Comparison of ENCODE assay signal across 1 cellular context in genomic region chr2:128536925-128537620, GRCh38.
A peak's percentile ranks its signal among the peaks of the same experiment; 100 is the strongest.
TF ChIP-seq lines count a peak whose summit lies in the region.

No MANE protein-coding gene starts in this region.

TF ChIP-seq in H1, 55 proteins besides CTCF, POLR2A, EP300 and RAD21 (continued from another document):
- TF ChIP-seq CHD7 (IDR thresholded peaks at IDR 0.05; ENCODE audit: insufficient replicate concordance, low read length) (no peak), GTF2F1 (IDR thresholded peaks at IDR 0.05; ENCODE audit: borderline replicate concordance, low read depth, low read length) (no peak), SP4 (IDR thresholded peaks at IDR 0.05; ENCODE audit: low read length) (no peak), FOSL1 (IDR thresholded peaks at IDR 0.05; ENCODE audit: insufficient read depth, low read depth, low read length) (no peak), TAF1 (IDR thresholded peaks at IDR 0.05; ENCODE audit: low read depth, low read length) (0 out of 2 replicates have a peak, but pooled peaks have one; percentile 26), BACH1 (IDR thresholded peaks at IDR 0.05; ENCODE audit: low read length) (no peak), PHF8 (conservative IDR thresholded peaks at IDR 0.05; ENCODE audit: low read depth, low read length) (no peak), RFX5 (IDR thresholded peaks at IDR 0.05; ENCODE audit: borderline replicate concordance, low read depth, low read length) (no peak), HDAC6 (IDR thresholded peaks at IDR 0.05; ENCODE audit: low read depth, low read length) (no peak), SAP30 (IDR thresholded peaks at IDR 0.05; ENCODE audit: insufficient read depth, insufficient replicate concordance, low read length) (no peak), KDM4A (IDR thresholded peaks at IDR 0.05; ENCODE audit: low read depth, low read length, severe bottlenecking) (no peak), SIX5 (IDR thresholded peaks at IDR 0.05; ENCODE audit: low read depth, low read length) (no peak), EZH2 (IDR thresholded peaks at IDR 0.05; ENCODE audit: low read depth, low read length, severe bottlenecking) (no peak), POU5F1 (IDR thresholded peaks at IDR 0.05; ENCODE audit: low read depth, low read length) (no peak), YY1 (IDR thresholded peaks at IDR 0.05; ENCODE audit: low read depth, low read length) (no peak), TBP (IDR thresholded peaks at IDR 0.05; ENCODE audit: low read depth, low read length) (0 out of 2 replicates have a peak, but pooled peaks have one; percentile 16), TAF7 (optimal IDR thresholded peaks at IDR 0.05; ENCODE audit: borderline replicate concordance, low read depth, low read length) (no peak), CBX5 (IDR thresholded peaks at IDR 0.05; ENCODE audit: low read depth, low read length) (no peak), SP2 (IDR thresholded peaks at IDR 0.05; ENCODE audit: low read length) (no peak), ATF3 (IDR thresholded peaks at IDR 0.05; ENCODE audit: insufficient read depth, low read depth, low read length) (no peak), MAFK (IDR thresholded peaks at IDR 0.05; ENCODE audit: low read depth, low read length) (no peak), CBX8 (IDR thresholded peaks at IDR 0.05; ENCODE audit: borderline replicate concordance, low read depth, low read length) (no peak), NRF1 (IDR thresholded peaks at IDR 0.05; ENCODE audit: low read depth, low read length) (no peak), TCF12 (IDR thresholded peaks at IDR 0.05; ENCODE audit: low read depth, low read length) (no peak), CHD1 (IDR thresholded peaks at IDR 0.05; ENCODE audit: low read depth, low read length) (no peak), CHD2 (IDR thresholded peaks at IDR 0.05; ENCODE audit: low read length) (no peak), EGR1 (IDR thresholded peaks at IDR 0.05; ENCODE audit: borderline replicate concordance, low read depth, low read length) (no peak), GABPA (IDR thresholded peaks at IDR 0.05; ENCODE audit: borderline replicate concordance, insufficient read depth, low read length) (no peak), SRF (IDR thresholded peaks at IDR 0.05; ENCODE audit: low read depth, low read length) (no peak), HDAC2 (IDR thresholded peaks at IDR 0.05; ENCODE audit: borderline replicate concordance in 1 of 2, low read depth in 2 of 2, low read length in 2 of 2) (no peak), RBBP5 (IDR thresholded peaks at IDR 0.05; ENCODE audit: borderline replicate concordance, low read depth, low read length) (no peak), CEBPB (IDR thresholded peaks at IDR 0.05; ENCODE audit: low read depth, low read length) (no peak), SIN3A (conservative IDR thresholded peaks at IDR 0.05 in 1 of 2, IDR thresholded peaks at IDR 0.05 in 1 of 2; ENCODE audit: low read depth in 1 of 2, low read length in 2 of 2) (no peak), SIRT6 (IDR thresholded peaks at IDR 0.05; ENCODE audit: low read length) (no peak), BCL11A (IDR thresholded peaks at IDR 0.05; ENCODE audit: low read depth in 2 of 2, low read length in 2 of 2) (no peak), SUZ12 (IDR thresholded peaks at IDR 0.05; ENCODE audit: low read length) (no peak), NANOG (IDR thresholded peaks at IDR 0.05; ENCODE audit: insufficient read depth, low read depth, low read length, poor library complexity, severe bottlenecking) (no peak), SP1 (IDR thresholded peaks at IDR 0.05; ENCODE audit: low read depth, low read length) (no peak), MAX (IDR thresholded peaks at IDR 0.05) (peak; percentile 44; the same call in 1 of the 2 replicates), USF2 (IDR thresholded peaks at IDR 0.05; ENCODE audit: low read length) (no peak), JUN (IDR thresholded peaks at IDR 0.05; ENCODE audit: low read depth, low read length) (no peak), CREB1 (IDR thresholded peaks at IDR 0.05) (0 out of 2 replicates have a peak, but pooled peaks have one; percentile 26), KDM1A (IDR thresholded peaks at IDR 0.05; ENCODE audit: borderline replicate concordance, low read length) (peak; percentile 22; the same call in 1 of the 2 replicates), TEAD4 (IDR thresholded peaks at IDR 0.05; ENCODE audit: low read depth, low read length) (no peak), E2F6 (IDR thresholded peaks at IDR 0.05) (no peak), KDM5A (IDR thresholded peaks at IDR 0.05; ENCODE audit: low read length) (no peak)
